Comparison of ENCODE assay signal across 1 cellular context in genomic region chr11:1886551-1886950, GRCh38.
TF ChIP-seq lines count a peak whose summit lies in the region.

No MANE protein-coding gene starts in this region.

TF ChIP-seq in K562, 482 proteins besides CTCF, POLR2A, EP300 and RAD21:
- peak; percentile 82 for TF ChIP-seq PRDM10 (IDR thresholded peaks at IDR 0.05; ENCODE audit: partially characterized antibody)
TF ChIP-seq in K562: peak in this region for 1; not testable (repeated sequence) for 481.
